ENCODE assay signal across 19 cellular contexts in genomic region chr1:203631946-203632345, GRCh38. TPM values are rescaled to one million over a fixed set of nuclear protein-coding genes. Genes with fewer than 3 reads are reported as not detected.
DNase-seq lines count a peak whose midpoint lies in the region; ATAC-seq and TF ChIP-seq lines count a peak whose summit lies in the region.
"Had no signal": no experiment of that assay in that cellular context is flagged by ENCODE, and none has a peak within 500 bp of the region (broad histone marks: within the 10 kb centered on the region; RNA-seq: fewer than 3 reads in every experiment).

No MANE protein-coding gene starts in this region.

- H4K20me1 ChIP-seq in Karpas-422 (ENCODE audit: insufficient read depth, low read depth, low read length), result no peaks in the 10 kb centered on the region
- H4K20me1 ChIP-seq in GM23338 (replicated peaks; ENCODE audit: insufficient read depth), result peaks cover 5% of the 10 kb centered on the region

- H3K9me2 ChIP-seq in Karpas-422 (replicated peaks; ENCODE audit: insufficient read depth, low read length) (no peaks in the 10 kb centered on the region), GM23338 (ENCODE audit: insufficient read depth) (no peaks in the 10 kb centered on the region)

- H2AFZ ChIP-seq in Karpas-422 (ENCODE audit: low read length) (no peak overlapping the region), GM23338 (no peak overlapping the region)

- peak overlapping the region; percentile 56 for H3K27ac Mint-ChIP-seq in activated T-helper 1 cell treated with anti-CD3 and anti-CD28 coated beads, Interleukin-12 subunit alpha, Interleukin-12 subunit beta, Interleukin-2, Interleukin-4 antibody, amounts not matched to agents 30 ng/mL and 10 ng/mL and 1 ng/mL, durations not matched to agents 14 hours and 24 hours and 36 hours
- peak overlapping the region; percentile 47 to 99 for H3K27ac Mint-ChIP-seq in natural killer cell treated with Interleukin-12 subunit alpha and Interleukin-12 subunit beta and Interleukin-15 and Interleukin-18, amount 100 ng/mL, for 72 hours
- H3K27ac Mint-ChIP-seq in GM23338, result no peak overlapping the region
- H3K27ac Mint-ChIP-seq: activated naive CD8-positive, alpha-beta T cell treated with anti-CD3 and anti-CD28 coated beads, Interleukin-2, amount 10 ng/mL, durations not matched to agents 7 days and 5 days had no signal

- H3K79me2 ChIP-seq in Karpas-422 (ENCODE audit: low read length) (no peaks in the 10 kb centered on the region), GM23338 (replicated peaks; ENCODE audit: insufficient read depth) (0 out of 2 replicates have a peak, but pooled peaks cover 3% of the 10 kb centered on the region)

- H3K4me3 Mint-ChIP-seq in activated T-helper 1 cell treated with anti-CD3 and anti-CD28 coated beads, Interleukin-12 subunit alpha, Interleukin-12 subunit beta, Interleukin-2, Interleukin-4 antibody, amounts not matched to agents 30 ng/mL and 10 ng/mL and 1 ng/mL, durations not matched to agents 14 hours and 24 hours and 36 hours, result no peak overlapping the region
- no peak overlapping the region for H3K4me3 Mint-ChIP-seq in natural killer cell treated with Interleukin-12 subunit alpha and Interleukin-12 subunit beta and Interleukin-15 and Interleukin-18, amount 100 ng/mL, for 72 hours
- H3K4me3 Mint-ChIP-seq in GM23338, result no peak overlapping the region
- H3K4me3 Mint-ChIP-seq: activated CD4-positive, alpha-beta T cell treated with anti-CD3 and anti-CD28 coated beads for 36 hours had no signal

- intact Hi-C loops in activated T-helper 1 cell treated with anti-CD3 and anti-CD28 coated beads, Interleukin-12 subunit alpha, Interleukin-12 subunit beta, Interleukin-2, Interleukin-4 antibody, amounts not matched to agents 30 ng/mL and 10 ng/mL and 1 ng/mL, durations not matched to agents 14 hours and 24 hours and 36 hours (cut with micrococcal nuclease), result no loop called here

- peak; percentile 37 for DNase-seq in DMS53 (lab: John Stamatoyannopoulos, UW)
- no peak for DNase-seq in DMS53 treated with DMSO at 0.1 percent for 48 hours (lab: John Stamatoyannopoulos, UW; ENCODE audit: unreplicated experiment)
- peak; percentile 17 for DNase-seq in Karpas-422
- DNase-seq in activated T-helper 1 cell treated with anti-CD3 and anti-CD28 coated beads, Interleukin-12 subunit alpha, Interleukin-12 subunit beta, Interleukin-2, Interleukin-4 antibody, amounts not matched to agents 30 ng/mL and 10 ng/mL and 1 ng/mL, durations not matched to agents 14 hours and 24 hours and 36 hours (ENCODE audit: low spot score), result no peak
- DNase-seq in natural killer cell treated with Interleukin-12 subunit alpha and Interleukin-12 subunit beta and Interleukin-15 and Interleukin-18, amount 100 ng/mL, for 72 hours (ENCODE audit: low spot score), result no peak
- DNase-seq in GM23338 (ENCODE audit: low spot score), result no peak
- DNase-seq in iPS-NIHi7 (ENCODE audit: extremely low spot score), result no peak
- no peak for DNase-seq in mucosa of gallbladder (ENCODE audit: low spot score)
- DNase-seq: activated CD4-positive, alpha-beta T cell treated with anti-CD3 and anti-CD28 coated beads for 36 hours; activated naive CD8-positive, alpha-beta T cell treated with anti-CD3 and anti-CD28 coated beads, Interleukin-2, amount 10 ng/mL, durations not matched to agents 7 days and 5 days; foreskin melanocyte; MG63; NCI-H1930; stimulated activated CD4-positive, alpha-beta T cell treated with anti-CD3 and anti-CD28 coated beads, Interleukin-1b, Interleukin-23, amount 100 ng/mL, for 48 hours; T1000; thyroid gland had no signal

- peaks cover 29% of the 10 kb centered on the region for H3K36me3 Mint-ChIP-seq in activated T-helper 1 cell treated with anti-CD3 and anti-CD28 coated beads, Interleukin-12 subunit alpha, Interleukin-12 subunit beta, Interleukin-2, Interleukin-4 antibody, amounts not matched to agents 30 ng/mL and 10 ng/mL and 1 ng/mL, durations not matched to agents 14 hours and 24 hours and 36 hours (ENCODE audit: low read depth)
- peaks cover 10% of the 10 kb centered on the region for H3K36me3 Mint-ChIP-seq in natural killer cell treated with Interleukin-12 subunit alpha and Interleukin-12 subunit beta and Interleukin-15 and Interleukin-18, amount 100 ng/mL, for 72 hours
- H3K36me3 Mint-ChIP-seq in GM23338 (ENCODE audit: low read depth), result no peaks in the 10 kb centered on the region

- ATAC-seq in natural killer cell treated with Interleukin-12 subunit alpha and Interleukin-12 subunit beta and Interleukin-15 and Interleukin-18, amount 100 ng/mL, for 72 hours, result no peak
- no peak for ATAC-seq in GM23338
- ATAC-seq: activated CD4-positive, alpha-beta T cell treated with anti-CD3 and anti-CD28 coated beads for 36 hours had no signal

- H3K9me3 ChIP-seq in Karpas-422 (ENCODE audit: low read length), result no peaks in the 10 kb centered on the region
- H3K9me3 ChIP-seq: BLaER1 treated with 17β-estradiol and CSF1 and Interleukin-3, amounts not matched to agents 10 nM and 100 nM; breast epithelium; MG63; thyroid gland had no signal

- H3K27me3 Mint-ChIP-seq in activated T-helper 1 cell treated with anti-CD3 and anti-CD28 coated beads, Interleukin-12 subunit alpha, Interleukin-12 subunit beta, Interleukin-2, Interleukin-4 antibody, amounts not matched to agents 30 ng/mL and 10 ng/mL and 1 ng/mL, durations not matched to agents 14 hours and 24 hours and 36 hours (ENCODE audit: insufficient read depth), result no peaks in the 10 kb centered on the region
- H3K27me3 Mint-ChIP-seq in natural killer cell treated with Interleukin-12 subunit alpha and Interleukin-12 subunit beta and Interleukin-15 and Interleukin-18, amount 100 ng/mL, for 72 hours, result no peaks in the 10 kb centered on the region
- peaks cover 34% of the 10 kb centered on the region for H3K27me3 Mint-ChIP-seq in GM23338 (ENCODE audit: insufficient read depth, low read depth, poor library complexity)
- H3K27me3 Mint-ChIP-seq: activated CD4-positive, alpha-beta T cell treated with anti-CD3 and anti-CD28 coated beads for 36 hours; activated naive CD8-positive, alpha-beta T cell treated with anti-CD3 and anti-CD28 coated beads, Interleukin-2, amount 10 ng/mL, durations not matched to agents 7 days and 5 days had no signal

- H3K36me3 ChIP-seq in Karpas-422 (ENCODE audit: insufficient read depth, low read length) (no peaks in the 10 kb centered on the region), GM23338 (ENCODE audit: insufficient read depth) (no peaks in the 10 kb centered on the region)
- H3K36me3 ChIP-seq: breast epithelium, thyroid gland had no signal

- peaks cover 64% of the 10 kb centered on the region for H3K4me1 Mint-ChIP-seq in activated T-helper 1 cell treated with anti-CD3 and anti-CD28 coated beads, Interleukin-12 subunit alpha, Interleukin-12 subunit beta, Interleukin-2, Interleukin-4 antibody, amounts not matched to agents 30 ng/mL and 10 ng/mL and 1 ng/mL, durations not matched to agents 14 hours and 24 hours and 36 hours (ENCODE audit: low read depth)
- H3K4me1 Mint-ChIP-seq in natural killer cell treated with Interleukin-12 subunit alpha and Interleukin-12 subunit beta and Interleukin-15 and Interleukin-18, amount 100 ng/mL, for 72 hours (ENCODE audit: low read depth in 2 of 2), result peaks cover 51 to 54% of the 10 kb centered on the region in 2 donors
- H3K4me1 Mint-ChIP-seq in GM23338, result peaks cover 38% of the 10 kb centered on the region

- no peak for TF ChIP-seq CTCF in GM23338 (conservative IDR thresholded peaks at IDR 0.05; ENCODE audit: low read depth in 2 of 2)

- no peak overlapping the region for H3K9ac ChIP-seq in Karpas-422 (ENCODE audit: low read length)
- H3K9ac ChIP-seq: BLaER1 treated with 17β-estradiol and CSF1 and Interleukin-3, amounts not matched to agents 10 nM and 100 nM had no signal

- no peaks in the 10 kb centered on the region for H3K27me3 ChIP-seq in Karpas-422 (ENCODE audit: low read length)
- peaks cover 45% of the 10 kb centered on the region for H3K27me3 ChIP-seq in GM23338 (ENCODE audit: insufficient read depth)
- H3K27me3 ChIP-seq: BLaER1 treated with 17β-estradiol and CSF1 and Interleukin-3, amounts not matched to agents 10 nM and 100 nM; breast epithelium; MG63; thyroid gland had no signal

- H3K4me2 ChIP-seq in Karpas-422 (ENCODE audit: low read depth, low read length, poor library complexity, severe bottlenecking) (no peak overlapping the region), GM23338 (no peak overlapping the region)

- peaks cover 2% of the 10 kb centered on the region for H3K4me1 ChIP-seq in Karpas-422 (ENCODE audit: low read length)
- H3K4me1 ChIP-seq in GM23338 (ENCODE audit: insufficient read depth), result peaks cover 25% of the 10 kb centered on the region

- no peak overlapping the region for H3K4me3 ChIP-seq in Karpas-422 (ENCODE audit: low read length)
- H3K4me3 ChIP-seq in GM23338, result no peak overlapping the region
- H3K4me3 ChIP-seq: BLaER1 treated with 17β-estradiol and CSF1 and Interleukin-3, amounts not matched to agents 10 nM and 100 nM; breast epithelium; MG63; thyroid gland had no signal

- H3F3A ChIP-seq in GM23338 (replicated peaks; ENCODE audit: low read depth), result 0 out of 2 replicates have a peak, but pooled peaks cover 3% of the 10 kb centered on the region

- no peaks in the 10 kb centered on the region for H3K9me3 Mint-ChIP-seq in activated T-helper 1 cell treated with anti-CD3 and anti-CD28 coated beads, Interleukin-12 subunit alpha, Interleukin-12 subunit beta, Interleukin-2, Interleukin-4 antibody, amounts not matched to agents 30 ng/mL and 10 ng/mL and 1 ng/mL, durations not matched to agents 14 hours and 24 hours and 36 hours
- no peaks in the 10 kb centered on the region for H3K9me3 Mint-ChIP-seq in natural killer cell treated with Interleukin-12 subunit alpha and Interleukin-12 subunit beta and Interleukin-15 and Interleukin-18, amount 100 ng/mL, for 72 hours
- no peaks in the 10 kb centered on the region for H3K9me3 Mint-ChIP-seq in GM23338
- H3K9me3 Mint-ChIP-seq: activated naive CD8-positive, alpha-beta T cell treated with anti-CD3 and anti-CD28 coated beads, Interleukin-2, amount 10 ng/mL, durations not matched to agents 7 days and 5 days; neural crest cell had no signal

- H3K27ac ChIP-seq in Karpas-422 (ENCODE audit: low read length) (no peak overlapping the region), GM23338 (ENCODE audit: low read depth) (no peak overlapping the region)

RNA-seq across cellular contexts. Expression of gene ATP2B4, which starts 5.3 kb away (rescaled TPM):
- 2.5 and 2.7 TPM in 2 replicates for total RNA-seq in Karpas-422 (2014; rRNA removed; shearing (Covaris generic); ENCODE audit: low replicate concordance)
- 47.4 and 49.8 TPM in 2 replicates for total RNA-seq in activated T-helper 1 cell treated with anti-CD3 and anti-CD28 coated beads, Interleukin-12 subunit alpha, Interleukin-12 subunit beta, Interleukin-2, Interleukin-4 antibody, amounts not matched to agents 30 ng/mL and 10 ng/mL and 1 ng/mL, durations not matched to agents 14 hours and 24 hours and 36 hours
- total RNA-seq in natural killer cell treated with Interleukin-12 subunit alpha and Interleukin-12 subunit beta and Interleukin-15 and Interleukin-18, amount 100 ng/mL, for 72 hours, result 100 to 1,000 TPM; 158 to 191 TPM
- total RNA-seq in GM23338 (2014; rRNA removed; shearing (Covaris generic)), result 14.6 and 15.8 TPM in 2 replicates
- 4.3 and 5.5 TPM in 2 replicates for polyA plus RNA-seq in GM23338 (2016; fragmentation: Nextera tagmentation; extraction: Ambion mirVana)
- total RNA-seq in mucosa of gallbladder, result 107 TPM

Comparison
In these comparisons a context has a peak if more than half of its experiments do, and no peak if none do; other contexts are left out.
1. DNase-seq: peak in DMS53 (single experiment) and Karpas-422 (single experiment); none in DMS53 treated with DMSO at 0.1 percent for 48 hours (single experiment), activated T-helper 1 cell treated with anti-CD3 and anti-CD28 coated beads, Interleukin-12 subunit alpha, Interleukin-12 subunit beta, Interleukin-2, Interleukin-4 antibody, amounts not matched to agents 30 ng/mL and 10 ng/mL and 1 ng/mL, durations not matched to agents 14 hours and 24 hours and 36 hours (single experiment), natural killer cell treated with Interleukin-12 subunit alpha and Interleukin-12 subunit beta and Interleukin-15 and Interleukin-18, amount 100 ng/mL, for 72 hours (single experiment), GM23338 (single experiment), iPS-NIHi7 (single experiment) and mucosa of gallbladder (single experiment).